ENCODE assay signal across 17 cellular contexts in the genomic region with DNA sequence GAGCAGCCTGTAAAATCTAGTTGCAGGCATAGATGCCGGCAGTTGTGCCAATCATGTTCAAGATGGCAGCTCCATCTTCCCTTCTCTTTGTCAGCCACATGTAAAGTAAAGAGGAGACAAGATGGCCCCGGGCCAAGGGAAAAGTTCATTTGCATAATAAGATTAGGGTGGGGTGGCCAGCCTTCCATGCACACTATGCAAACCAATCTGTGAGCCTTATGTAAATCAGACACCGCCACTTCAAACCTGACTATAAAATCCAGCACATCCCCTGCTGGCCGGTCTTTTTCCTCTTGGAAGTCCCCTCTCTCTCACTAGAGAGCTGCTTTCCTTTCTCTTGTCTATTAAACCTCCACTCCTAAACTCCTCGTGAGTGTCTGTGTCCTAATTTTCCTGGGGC.
"Had no signal": no experiment of that assay in that cellular context is flagged by ENCODE, and none has a peak within 500 bp of the region (broad histone marks: within the 10 kb centered on the region; RNA-seq: fewer than 3 reads in every experiment).

No MANE protein-coding gene starts in this region.

- H3K4me3 Mint-ChIP-seq: activated T-helper 1 cell treated with anti-CD3 and anti-CD28 coated beads, Interleukin-12 subunit alpha, Interleukin-12 subunit beta, Interleukin-2, Interleukin-4 antibody, amounts not matched to agents 30 ng/mL and 10 ng/mL and 1 ng/mL, durations not matched to agents 14 hours and 24 hours and 36 hours; dendritic cell treated with granulocyte-macrophage colony-stimulating factor and Interleukin-4, amounts not matched to agents 40 ng/mL and 50 ng/mL, for 4 days; stimulated activated naive CD8-positive, alpha-beta T cell treated with anti-CD3 and anti-CD28 coated beads, Interleukin-15, Interleukin-2, amounts not matched to agents 100 ng/mL and 50 ng/mL, for 24 hours had no signal

- DNase-seq: activated CD4-positive, alpha-beta T cell treated with anti-CD3 and anti-CD28 coated beads, Interleukin-2, amount 50 U/mL, for 4 hours; activated gamma-delta T cell treated with Interleukin-2 at 50 U/mL for 16 hours; effector memory CD4-positive, alpha-beta T cell; esophagus squamous epithelium; heart right ventricle; left lung; mammary epithelial cell; psoas muscle; right cardiac atrium; WERI-Rb-1 had no signal

- H3K27ac ChIP-seq: esophagus squamous epithelium, heart right ventricle, left lung, psoas muscle, skin epidermis, tibial nerve, WERI-Rb-1 had no signal

- H3K4me3 ChIP-seq: esophagus squamous epithelium, heart right ventricle, left lung, psoas muscle, skin epidermis, tibial nerve had no signal

- H3K9me3 Mint-ChIP-seq: stimulated activated naive CD8-positive, alpha-beta T cell treated with anti-CD3 and anti-CD28 coated beads, Interleukin-15, Interleukin-2, amounts not matched to agents 100 ng/mL and 50 ng/mL, for 24 hours had no signal

- FAIRE-seq: urothelium cell line had no signal

- ATAC-seq: activated naive CD4-positive, alpha-beta T cell treated with anti-CD3 and anti-CD28 coated beads, Interleukin-2, amount 50 U/mL, for 72 hours; heart right ventricle; left lung; psoas muscle; right cardiac atrium had no signal

- H3K27me3 Mint-ChIP-seq: dendritic cell treated with granulocyte-macrophage colony-stimulating factor and Interleukin-4, amounts not matched to agents 40 ng/mL and 50 ng/mL, for 4 days; stimulated activated naive CD8-positive, alpha-beta T cell treated with anti-CD3 and anti-CD28 coated beads, Interleukin-15, Interleukin-2, amounts not matched to agents 100 ng/mL and 50 ng/mL, for 24 hours had no signal

- H3K27ac Mint-ChIP-seq: activated naive CD4-positive, alpha-beta T cell treated with anti-CD3 and anti-CD28 coated beads, Interleukin-2, amount 50 U/mL, for 72 hours; activated T-helper 1 cell treated with anti-CD3 and anti-CD28 coated beads, Interleukin-12 subunit alpha, Interleukin-12 subunit beta, Interleukin-2, Interleukin-4 antibody, amounts not matched to agents 30 ng/mL and 10 ng/mL and 1 ng/mL, durations not matched to agents 14 hours and 24 hours and 36 hours; dendritic cell treated with granulocyte-macrophage colony-stimulating factor and Interleukin-4, amounts not matched to agents 40 ng/mL and 50 ng/mL, for 4 days; stimulated activated naive CD8-positive, alpha-beta T cell treated with anti-CD3 and anti-CD28 coated beads, Interleukin-15, Interleukin-2, amounts not matched to agents 100 ng/mL and 50 ng/mL, for 24 hours had no signal
